Comparison of ENCODE assay signal across 21 cellular contexts in genomic region chr4:7029921-7030320, GRCh38.
"Had no signal": no experiment of that assay in that cellular context is flagged by ENCODE, and none has a peak within 500 bp of the region (broad histone marks: within the 10 kb centered on the region; RNA-seq: fewer than 3 reads in every experiment).

No MANE protein-coding gene starts in this region.

- H3K27ac Mint-ChIP-seq: activated CD4-positive, alpha-beta memory T cell treated with anti-CD3 and anti-CD28 coated beads for 36 hours; activated CD4-positive, alpha-beta T cell treated with anti-CD3 and anti-CD28 coated beads for 36 hours; activated CD8-positive, alpha-beta memory T cell treated with anti-CD3 and anti-CD28 coated beads, Interleukin-2, amount 10 ng/mL, durations not matched to agents 7 days and 5 days; stimulated activated naive CD8-positive, alpha-beta T cell treated with anti-CD3 and anti-CD28 coated beads, Interleukin-15, Interleukin-2, amounts not matched to agents 100 ng/mL and 50 ng/mL, for 24 hours; WTC11 had no signal

- H3K4me3 ChIP-seq: ascending aorta, heart left ventricle, left lung, pancreas, SK-N-MC, thyroid gland had no signal

- DNase-seq: activated CD4-positive, alpha-beta memory T cell treated with anti-CD3 and anti-CD28 coated beads for 36 hours; activated CD4-positive, alpha-beta T cell treated with anti-CD3 and anti-CD28 coated beads for 36 hours; activated CD8-positive, alpha-beta memory T cell treated with anti-CD3 and anti-CD28 coated beads, Interleukin-2, amount 10 ng/mL, durations not matched to agents 7 days and 5 days; activated gamma-delta T cell; activated T-cell treated with anti-CD3 and anti-CD28 coated beads for 4 hours; brain microvascular endothelial cell; heart left ventricle; left lung; pancreas; right cardiac atrium; stimulated activated CD4-positive, alpha-beta T cell treated with anti-CD3 and anti-CD28 coated beads, Interleukin-12 subunit alpha, Interleukin-12 subunit beta, amount 100 ng/mL, for 4 hours; stimulated activated CD4-positive, alpha-beta T cell treated with anti-CD3 and anti-CD28 coated beads, Interleukin-4, amount 100 ng/mL, for 4 hours; thyroid gland had no signal

- H3K27ac ChIP-seq: ascending aorta, brain microvascular endothelial cell, epithelial cell of prostate, heart left ventricle, left lung, neutrophil, pancreas, SK-N-MC, thyroid gland had no signal

- H3K27me3 Mint-ChIP-seq: activated CD4-positive, alpha-beta memory T cell treated with anti-CD3 and anti-CD28 coated beads for 36 hours; activated CD4-positive, alpha-beta T cell treated with anti-CD3 and anti-CD28 coated beads for 36 hours; activated CD8-positive, alpha-beta memory T cell treated with anti-CD3 and anti-CD28 coated beads, Interleukin-2, amount 10 ng/mL, durations not matched to agents 7 days and 5 days; activated naive CD4-positive, alpha-beta T cell treated with anti-CD3 and anti-CD28 coated beads, Interleukin-2, amount 50 U/mL, for 24 hours; natural killer cell treated with Interleukin-12 subunit alpha and Interleukin-12 subunit beta and Interleukin-15 and Interleukin-18, amount 100 ng/mL, for 72 hours; stimulated activated naive CD8-positive, alpha-beta T cell treated with anti-CD3 and anti-CD28 coated beads, Interleukin-15, Interleukin-2, amounts not matched to agents 100 ng/mL and 50 ng/mL, for 24 hours had no signal

- H3K9me3 ChIP-seq: ascending aorta, heart left ventricle, left lung, neutrophil, pancreas, thyroid gland had no signal

- H3K9me3 Mint-ChIP-seq: activated CD4-positive, alpha-beta memory T cell treated with anti-CD3 and anti-CD28 coated beads for 36 hours; activated naive CD4-positive, alpha-beta T cell treated with anti-CD3 and anti-CD28 coated beads, Interleukin-2, amount 50 U/mL, for 24 hours; natural killer cell treated with Interleukin-12 subunit alpha and Interleukin-12 subunit beta and Interleukin-15 and Interleukin-18, amount 100 ng/mL, for 72 hours; stimulated activated naive CD8-positive, alpha-beta T cell treated with anti-CD3 and anti-CD28 coated beads, Interleukin-15, Interleukin-2, amounts not matched to agents 100 ng/mL and 50 ng/mL, for 24 hours; WTC11 had no signal

- ATAC-seq: activated CD4-positive, alpha-beta T cell treated with anti-CD3 and anti-CD28 coated beads for 36 hours; activated CD8-positive, alpha-beta memory T cell treated with anti-CD3 and anti-CD28 coated beads, Interleukin-2, amount 10 ng/mL, durations not matched to agents 7 days and 5 days; heart left ventricle; left lung; natural killer cell treated with Interleukin-12 subunit alpha and Interleukin-12 subunit beta and Interleukin-15 and Interleukin-18, amount 100 ng/mL, for 72 hours; pancreas; right cardiac atrium; WTC11 had no signal

- H3K4me1 Mint-ChIP-seq: activated CD4-positive, alpha-beta T cell treated with anti-CD3 and anti-CD28 coated beads for 36 hours had no signal

- H3K27me3 ChIP-seq: ascending aorta, brain microvascular endothelial cell, heart left ventricle, left lung, neutrophil, pancreas, thyroid gland had no signal

- H3K4me3 Mint-ChIP-seq: activated CD4-positive, alpha-beta memory T cell treated with anti-CD3 and anti-CD28 coated beads for 36 hours; activated CD4-positive, alpha-beta T cell treated with anti-CD3 and anti-CD28 coated beads for 36 hours; activated CD8-positive, alpha-beta memory T cell treated with anti-CD3 and anti-CD28 coated beads, Interleukin-2, amount 10 ng/mL, durations not matched to agents 7 days and 5 days; activated naive CD4-positive, alpha-beta T cell treated with anti-CD3 and anti-CD28 coated beads, Interleukin-2, amount 50 U/mL, for 24 hours; natural killer cell treated with Interleukin-12 subunit alpha and Interleukin-12 subunit beta and Interleukin-15 and Interleukin-18, amount 100 ng/mL, for 72 hours; stimulated activated naive CD8-positive, alpha-beta T cell treated with anti-CD3 and anti-CD28 coated beads, Interleukin-15, Interleukin-2, amounts not matched to agents 100 ng/mL and 50 ng/mL, for 24 hours; WTC11 had no signal

- H3K4me1 ChIP-seq: ascending aorta, thyroid gland had no signal
